In genomic region chr7:111025013-111025412, GRCh38 we compare ENCODE assay signal across 12 cellular contexts.
DNase-seq lines count a peak whose midpoint lies in the region; ATAC-seq and TF ChIP-seq lines count a peak whose summit lies in the region.
"Had no signal": no experiment of that assay in that cellular context is flagged by ENCODE, and none has a peak within 500 bp of the region (broad histone marks: within the 10 kb centered on the region; RNA-seq: fewer than 3 reads in every experiment).

No MANE protein-coding gene starts in this region.

- H3K27me3 Mint-ChIP-seq in activated naive CD4-positive, alpha-beta T cell treated with anti-CD3 and anti-CD28 coated beads, Interleukin-2, amount 10 ng/mL, durations not matched to agents 7 days and 5 days, result no peaks in the 10 kb centered on the region
- no peaks in the 10 kb centered on the region for H3K27me3 Mint-ChIP-seq in stimulated activated naive CD8-positive, alpha-beta T cell treated with anti-CD3 and anti-CD28 coated beads, Interleukin-15, amount 100 ng/mL, for 72 hours

- H3K36me3 ChIP-seq in left lung, result no peaks in the 10 kb centered on the region

- peaks cover 68% of the 10 kb centered on the region for H3K36me3 Mint-ChIP-seq in activated naive CD4-positive, alpha-beta T cell treated with anti-CD3 and anti-CD28 coated beads, Interleukin-2, amount 10 ng/mL, durations not matched to agents 7 days and 5 days

- H3K4me3 ChIP-seq in left lung, result no peak overlapping the region

- no peak overlapping the region for H3K27ac ChIP-seq in left lung

- no peaks in the 10 kb centered on the region for H3K27me3 ChIP-seq in left lung

- intact Hi-C loops in left lung (cut with DNase I), result no loop called here

- H3K4me1 ChIP-seq in left lung, result peaks cover 0 to 10% of the 10 kb centered on the region in 2 donors

- ATAC-seq in HG03520 (IDR thresholded peaks at IDR 0.05; ENCODE audit: unreplicated experiment) (peak; percentile 47), left lung (no peak), GM21367 (IDR thresholded peaks at IDR 0.05; ENCODE audit: unreplicated experiment) (no peak)
- ATAC-seq in stimulated activated naive CD8-positive, alpha-beta T cell treated with anti-CD3 and anti-CD28 coated beads, Interleukin-15, amount 100 ng/mL, for 72 hours, result peak; percentile 82
- ATAC-seq: PC-3, sciatic nerve had no signal

- H3K9me3 ChIP-seq in left lung, result no peaks in the 10 kb centered on the region

- peaks cover 91% of the 10 kb centered on the region for H3K4me1 Mint-ChIP-seq in activated naive CD4-positive, alpha-beta T cell treated with anti-CD3 and anti-CD28 coated beads, Interleukin-2, amount 10 ng/mL, durations not matched to agents 7 days and 5 days
- H3K4me1 Mint-ChIP-seq in stimulated activated naive CD8-positive, alpha-beta T cell treated with anti-CD3 and anti-CD28 coated beads, Interleukin-15, amount 100 ng/mL, for 72 hours, result peaks cover 97% of the 10 kb centered on the region

- CTCF ChIA-PET in activated naive CD4-positive, alpha-beta T cell treated with anti-CD3 and anti-CD28 coated beads, Interleukin-2, amount 10 ng/mL, durations not matched to agents 7 days and 5 days (lab: Charles Lee), result no interaction called here

- peaks cover 18% of the 10 kb centered on the region for H3K9me3 Mint-ChIP-seq in activated naive CD4-positive, alpha-beta T cell treated with anti-CD3 and anti-CD28 coated beads, Interleukin-2, amount 10 ng/mL, durations not matched to agents 7 days and 5 days
- peaks cover 7 to 9% of the 10 kb centered on the region in 2 donors for H3K9me3 Mint-ChIP-seq in stimulated activated naive CD8-positive, alpha-beta T cell treated with anti-CD3 and anti-CD28 coated beads, Interleukin-15, amount 100 ng/mL, for 72 hours

- H3K4me3 Mint-ChIP-seq in activated naive CD4-positive, alpha-beta T cell treated with anti-CD3 and anti-CD28 coated beads, Interleukin-2, amount 10 ng/mL, durations not matched to agents 7 days and 5 days, result no peak overlapping the region
- H3K4me3 Mint-ChIP-seq in stimulated activated naive CD8-positive, alpha-beta T cell treated with anti-CD3 and anti-CD28 coated beads, Interleukin-15, amount 100 ng/mL, for 72 hours, result peak overlapping the region; percentile 74

- no peak for TF ChIP-seq CTCF in left lung (IDR thresholded peaks at IDR 0.05)

- DNase-seq in stimulated activated CD4-positive, alpha-beta T cell treated with anti-CD3 and anti-CD28 coated beads, Interleukin-15, amount 100 ng/mL, for 24 hours, result peak; percentile 44
- DNase-seq in stimulated activated CD4-positive, alpha-beta T cell treated with anti-CD3 and anti-CD28 coated beads, Interleukin-2, amount 100 ng/mL, for 48 hours, result no peak
- DNase-seq in activated naive CD4-positive, alpha-beta T cell treated with anti-CD3 and anti-CD28 coated beads, Interleukin-2, amount 10 ng/mL, durations not matched to agents 7 days and 5 days, result peak; percentile 69
- peak; percentile 54 to 65 for DNase-seq in stimulated activated naive CD8-positive, alpha-beta T cell treated with anti-CD3 and anti-CD28 coated beads, Interleukin-15, amount 100 ng/mL, for 72 hours
- DNase-seq in left lung, result no peak
- DNase-seq in stimulated activated CD8-positive, alpha-beta memory T cell treated with anti-CD3 and anti-CD28 coated beads, Interleukin-4, amount 100 ng/mL, for 48 hours, result no peak
- DNase-seq: AML-193, KBM-7, PC-3 had no signal

- H3K27ac Mint-ChIP-seq in activated naive CD4-positive, alpha-beta T cell treated with anti-CD3 and anti-CD28 coated beads, Interleukin-2, amount 10 ng/mL, durations not matched to agents 7 days and 5 days, result peak overlapping the region; percentile 87
- peak overlapping the region; percentile 93 to 97 for H3K27ac Mint-ChIP-seq in stimulated activated naive CD8-positive, alpha-beta T cell treated with anti-CD3 and anti-CD28 coated beads, Interleukin-15, amount 100 ng/mL, for 72 hours

Comparison
In these comparisons a context has a peak if more than half of its experiments do, and no peak if none do; other contexts are left out.
1. DNase-seq: peak in stimulated activated CD4-positive, alpha-beta T cell treated with anti-CD3 and anti-CD28 coated beads, Interleukin-15, amount 100 ng/mL, for 24 hours (single experiment), activated naive CD4-positive, alpha-beta T cell treated with anti-CD3 and anti-CD28 coated beads, Interleukin-2, amount 10 ng/mL, durations not matched to agents 7 days and 5 days (single experiment) and stimulated activated naive CD8-positive, alpha-beta T cell treated with anti-CD3 and anti-CD28 coated beads, Interleukin-15, amount 100 ng/mL, for 72 hours (2 of 2); none in stimulated activated CD4-positive, alpha-beta T cell treated with anti-CD3 and anti-CD28 coated beads, Interleukin-2, amount 100 ng/mL, for 48 hours (0 of 2), left lung (0 of 2) and stimulated activated CD8-positive, alpha-beta memory T cell treated with anti-CD3 and anti-CD28 coated beads, Interleukin-4, amount 100 ng/mL, for 48 hours (single experiment).
2. ATAC-seq: peak in HG03520 (single experiment) and stimulated activated naive CD8-positive, alpha-beta T cell treated with anti-CD3 and anti-CD28 coated beads, Interleukin-15, amount 100 ng/mL, for 72 hours (single experiment); none in left lung (single experiment) and GM21367 (single experiment).